Comparison of ENCODE assay signal across 18 cellular contexts in the genomic region with DNA sequence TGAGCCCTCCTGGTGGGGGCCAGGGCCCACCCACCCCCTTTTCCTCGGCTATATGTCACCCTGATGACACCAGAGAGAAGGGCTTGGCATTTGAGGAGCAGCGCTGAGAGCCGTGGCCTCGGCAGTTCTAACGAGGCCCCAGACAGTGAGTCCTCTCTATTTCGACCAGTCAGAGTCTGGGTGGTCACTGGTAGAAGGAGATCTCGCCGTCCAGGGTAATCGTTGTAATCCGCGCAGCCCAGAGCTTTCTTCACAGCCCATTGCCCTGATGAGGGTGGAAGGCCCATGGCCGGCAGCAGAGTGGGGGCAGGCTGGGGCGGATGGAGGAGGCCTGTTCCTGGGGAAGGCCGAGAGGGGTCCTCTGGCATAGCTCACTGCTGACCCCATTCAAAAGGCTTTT.
A peak's percentile ranks its signal among the peaks of the same experiment; 100 is the strongest.
DNase-seq lines count a peak whose midpoint lies in the region; ATAC-seq and TF ChIP-seq lines count a peak whose summit lies in the region.
"Had no signal": no experiment of that assay in that cellular context is flagged by ENCODE, and none has a peak within 500 bp of the region (broad histone marks: within the 10 kb centered on the region; RNA-seq: fewer than 3 reads in every experiment).

No MANE protein-coding gene starts in this region.

- ATAC-seq in right lobe of liver: no peak
- ATAC-seq: K562 had no signal

- CTCF ChIA-PET in RWPE1 (lab: Yijun Ruan, JAX) (interaction anchor here (0.6 kb wide), 2 partner anchors 39 to 818 kb away, joined by 3 read pairs; no protein-coding TSS in a partner anchor), GM10248 (lab: Yijun Ruan, JAX) (interaction anchor here (1.0 to 1.4 kb wide), 2 partner anchors 8 to 25 kb away, joined by 3 to 6 read pairs; no protein-coding TSS in a partner anchor)

- TF ChIP-seq CTCF in RWPE1 (conservative IDR thresholded peaks at IDR 0.05; ENCODE audit: low read depth) (no peak), right lobe of liver (IDR thresholded peaks at IDR 0.05) (no peak), spleen (IDR thresholded peaks at IDR 0.05 in 8 of 11, conservative IDR thresholded peaks at IDR 0.05 in 3 of 11) (no peak), GM10248 (IDR thresholded peaks at IDR 0.05; ENCODE audit: control extremely low read depth, extremely low read depth, low read depth, missing control alignments) (no peak)

- WGBS in right lobe of liver (ENCODE audit: insufficient coverage, low coverage, low lambda C conversion rate, missing lambda C conversion rate): 97% methylated on average over 5 of the region's 14 CpGs
- WGBS in spleen, 5 donors: 86 to 92% (median 88%) methylated on average over 12 to 14 of the region's 14 CpGs

- peaks cover 0 to 58% (median 24%) of the 10 kb centered on the region in 4 donors for H3K36me3 ChIP-seq in right lobe of liver
- H3K36me3 ChIP-seq in spleen: peaks cover 0 to 98% (median 73%) of the 10 kb centered on the region in 6 donors

- H3K4me3 Mint-ChIP-seq in activated T-cell treated with anti-CD3 and anti-CD28 coated beads, Interleukin-2, amount 50 U/mL, for 24 hours: no peak overlapping the region

- H3K9me3 ChIP-seq in right lobe of liver (no peaks in the 10 kb centered on the region), spleen (no peaks in the 10 kb centered on the region)
- H3K9me3 ChIP-seq: HAP-1 had no signal

- POLR2A ChIA-PET in RWPE1 (lab: Yijun Ruan, JAX; ENCODE audit: low non-redundant PET) (no interaction called here), GM10248 (lab: Yijun Ruan, JAX) (interaction anchor here (1.5 kb wide), 1 partner anchor 11 kb away, joined by 3 read pairs; no protein-coding TSS in a partner anchor)

- no peak for DNase-seq in activated T-cell treated with anti-CD3 and anti-CD28 coated beads, Interleukin-2, amount 50 U/mL, for 24 hours
- no peak for DNase-seq in activated T-cell treated with anti-CD3 and anti-CD28 coated beads, Interleukin-2, amount 50 U/mL, for 48 hours
- DNase-seq in RWPE1 (ENCODE audit: low spot score) (no peak), right lobe of liver (peak in 2 of 3 donors; percentile 17 to 36), spleen (peak; percentile 73), GM10248 (ENCODE audit: extremely low spot score) (no peak)
- no peak for DNase-seq in activated CD4-positive, alpha-beta T cell treated with anti-CD3 and anti-CD28 coated beads for 1 hour
- DNase-seq in stimulated activated CD4-positive, alpha-beta T cell treated with anti-CD3 and anti-CD28 coated beads, Interleukin-12 subunit alpha, Interleukin-12 subunit beta, amount 100 ng/mL, for 4 hours: no peak
- DNase-seq: C1 segment of cervical spinal cord; DMS153; EL; NCI-H146; NCI-H2107; NCI-H69; NK-92 treated with Interleukin-12 subunit alpha and Interleukin-12 subunit beta, amount 100 ng/mL, for 24 hours had no signal

- TF ChIP-seq POLR2A in right lobe of liver (IDR thresholded peaks at IDR 0.05) (no peak), spleen (IDR thresholded peaks at IDR 0.05) (no peak)

- H3K9me3 Mint-ChIP-seq in activated T-cell treated with anti-CD3 and anti-CD28 coated beads, Interleukin-2, amount 50 U/mL, for 24 hours: no peaks in the 10 kb centered on the region

- peak overlapping the region; percentile 22 for H3K27ac Mint-ChIP-seq in activated T-cell treated with anti-CD3 and anti-CD28 coated beads, Interleukin-2, amount 50 U/mL, for 24 hours

- H3K4me1 ChIP-seq in right lobe of liver (no peaks in the 10 kb centered on the region), spleen (peaks cover 0 to 12% (median 5%) of the 10 kb centered on the region in 6 donors)
- H3K4me1 ChIP-seq: HAP-1 had no signal

- H3K27me3 Mint-ChIP-seq in activated T-cell treated with anti-CD3 and anti-CD28 coated beads, Interleukin-2, amount 50 U/mL, for 24 hours: no peaks in the 10 kb centered on the region

- peaks cover 38% of the 10 kb centered on the region for H3K36me3 Mint-ChIP-seq in activated T-cell treated with anti-CD3 and anti-CD28 coated beads, Interleukin-2, amount 50 U/mL, for 24 hours (ENCODE audit: low read depth)

- H3K27ac ChIP-seq in RWPE1: peak overlapping the region; percentile 90
- H3K27ac ChIP-seq in right lobe of liver: no peak overlapping the region
- no peak overlapping the region for H3K27ac ChIP-seq in spleen
- H3K27ac ChIP-seq: 22Rv1 had no signal

- H3K27me3 ChIP-seq in right lobe of liver: no peaks in the 10 kb centered on the region
- H3K27me3 ChIP-seq in spleen (replicated peaks in 1 of 7): no peaks in the 10 kb centered on the region

- intact Hi-C loops in right lobe of liver (cut with DNase I): no loop called here
- intact Hi-C loops in spleen (cut with DNase I; ENCODE audit: low total_unique reads): no loop called here

- no peaks in the 10 kb centered on the region for H3K4me1 Mint-ChIP-seq in activated T-cell treated with anti-CD3 and anti-CD28 coated beads, Interleukin-2, amount 50 U/mL, for 24 hours (ENCODE audit: low read depth)

- H3K4me3 ChIP-seq in right lobe of liver (no peak overlapping the region), spleen (no peak overlapping the region)
- H3K4me3 ChIP-seq: HAP-1, K562 had no signal

Comparison
In these comparisons a context has a peak if more than half of its experiments do, and no peak if none do; other contexts are left out.
1. DNase-seq: peak in right lobe of liver (2 of 3) and spleen (single experiment); none in activated T-cell treated with anti-CD3 and anti-CD28 coated beads, Interleukin-2, amount 50 U/mL, for 24 hours (single experiment), activated T-cell treated with anti-CD3 and anti-CD28 coated beads, Interleukin-2, amount 50 U/mL, for 48 hours (0 of 2), RWPE1 (single experiment), activated CD4-positive, alpha-beta T cell treated with anti-CD3 and anti-CD28 coated beads for 1 hour (single experiment), GM10248 (single experiment) and stimulated activated CD4-positive, alpha-beta T cell treated with anti-CD3 and anti-CD28 coated beads, Interleukin-12 subunit alpha, Interleukin-12 subunit beta, amount 100 ng/mL, for 4 hours (single experiment).